25 cellular contexts compared by ENCODE assay signal in the genomic region with DNA sequence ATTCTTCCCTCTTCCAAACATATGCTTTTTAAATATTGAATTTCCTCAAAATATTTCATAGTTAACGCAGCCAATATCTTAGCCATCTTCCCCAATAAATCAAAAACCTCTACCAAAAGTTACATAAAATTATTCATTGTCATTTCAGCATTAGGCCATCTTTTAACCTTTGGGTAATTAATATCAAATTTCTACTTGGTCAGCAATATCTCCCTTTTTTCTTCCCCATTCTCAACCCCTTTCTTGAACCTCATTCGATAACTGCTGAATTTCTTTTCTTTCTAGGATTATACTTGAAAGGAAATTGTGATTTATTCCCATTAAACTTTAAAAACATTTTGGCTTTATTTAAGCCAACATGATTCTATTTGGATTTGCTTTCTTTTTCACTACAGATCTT.
DNase-seq lines count a peak whose midpoint lies in the region; ATAC-seq, FAIRE-seq and TF ChIP-seq lines count a peak whose summit lies in the region.
"Had no signal": no experiment of that assay in that cellular context is flagged by ENCODE, and none has a peak within 500 bp of the region (broad histone marks: within the 10 kb centered on the region; RNA-seq: fewer than 3 reads in every experiment).

No MANE protein-coding gene starts in this region.

- in situ Hi-C loops in HepG2 (cut with HindIII; ENCODE audit: extremely low pct_ligation_motif_present, low pct_unique_long_range_greater_than_20kb) (no loop called here), K562 (cut with MboI) (no loop called here)

- DNase-seq in HepG2 (ENCODE audit: low spot score) (no peak), right lobe of liver (no peak), K562 (ENCODE audit: extremely low read depth in 1 of 4, low spot score in 3 of 4) (no peak), memory B cell (ENCODE audit: low spot score in 2 of 2) (no peak), NCI-H2171 treated with DMSO at 0.1 percent for 48 hours (lab: John Stamatoyannopoulos, UW) (no peak), ureter (ENCODE audit: low spot score) (no peak)
- DNase-seq: ACHN; AML-193; BE2C; CD4-positive, alpha-beta T cell; CD8-positive, alpha-beta memory T cell; DMS 273 treated with DMSO at 0.1 percent for 48 hours; DMS79; EL; GDM1; GM23248; H7; HCEC 1CT had no signal

- H3K4me1 ChIP-seq in HepG2 (ENCODE audit: insufficient read depth, low read length) (peaks cover 5% of the 10 kb centered on the region), right lobe of liver (no peaks in the 10 kb centered on the region), K562 (replicated peaks in 1 of 2; ENCODE audit: control insufficient read depth in 2 of 2, insufficient read depth in 2 of 2, low read length in 2 of 2) (no peaks in the 10 kb centered on the region)
- H3K4me1 ChIP-seq: BE2C; BLaER1 treated with 17β-estradiol and CSF1 and Interleukin-3, amounts not matched to agents 10 nM and 100 nM had no signal

- H3K36me3 Mint-ChIP-seq in memory B cell, result peaks cover 23% of the 10 kb centered on the region

- FAIRE-seq in HepG2 (lab: Jason Lieb, UNC), result no peak
- FAIRE-seq in K562 (lab: Jason Lieb, UNC), result no peak
- FAIRE-seq: A204.1, GM12878, GM19239, H1 had no signal

- no peak overlapping the region for H2AFZ ChIP-seq in HepG2 (ENCODE audit: low read length)
- no peak overlapping the region for H2AFZ ChIP-seq in K562 (ENCODE audit: low read depth, low read length)
- H2AFZ ChIP-seq: GM23248 had no signal

- TF ChIP-seq EP300 in HepG2 (IDR thresholded peaks at IDR 0.05; ENCODE audit: low read depth in 2 of 2, low read length in 2 of 2) (no peak), HepG2 (CRISPR knock-in tag; IDR thresholded peaks at IDR 0.05; ENCODE audit: borderline replicate concordance) (no peak), K562 (IDR thresholded peaks at IDR 0.05; ENCODE audit: low read length) (no peak)

- H3K27me3 Mint-ChIP-seq in memory B cell, result no peaks in the 10 kb centered on the region
- H3K27me3 Mint-ChIP-seq: CD4-positive, alpha-beta T cell; CD8-positive, alpha-beta memory T cell had no signal

- H3K4me3 Mint-ChIP-seq in memory B cell, result no peak overlapping the region
- H3K4me3 Mint-ChIP-seq: CD14-positive monocyte; CD4-positive, alpha-beta T cell; CD8-positive, alpha-beta memory T cell had no signal

- POLR2A ChIA-PET in HepG2 (lab: Yijun Ruan, JAX) (no interaction called here), K562 (lab: Yijun Ruan, JAX) (no interaction called here)

- H3K9me1 ChIP-seq in K562 (ENCODE audit: control insufficient read depth, insufficient read depth, low read length), result no peaks in the 10 kb centered on the region

- TF ChIP-seq CTCF in HepG2 (CRISPR knock-in tag; IDR thresholded peaks at IDR 0.05) (no peak), right lobe of liver (IDR thresholded peaks at IDR 0.05) (no peak), K562 (IDR thresholded peaks at IDR 0.05 in 2 of 3, conservative IDR thresholded peaks at IDR 0.05 in 1 of 3; ENCODE audit: insufficient read depth in 2 of 3, low read depth in 1 of 3, low read length in 3 of 3) (no peak)

- no peak overlapping the region for H3K27ac ChIP-seq in HepG2 (ENCODE audit: extremely low read length, insufficient read depth, low read length)
- no peak overlapping the region for H3K27ac ChIP-seq in right lobe of liver
- no peak overlapping the region for H3K27ac ChIP-seq in K562 (ENCODE audit: extremely low read depth, low read depth, low read length)
- H3K27ac ChIP-seq: 22Rv1; BLaER1 treated with 17β-estradiol and CSF1 and Interleukin-3, amounts not matched to agents 10 nM and 100 nM; GM23248 had no signal

- TF ChIP-seq RAD21 in HepG2 (CRISPR knock-in tag; IDR thresholded peaks at IDR 0.05) (no peak), K562 (CRISPR knock-in tag; conservative IDR thresholded peaks at IDR 0.05 in 1 of 2, IDR thresholded peaks at IDR 0.05 in 1 of 2) (no peak)

- no peak for TF ChIP-seq POLR2A in HepG2 (IDR thresholded peaks at IDR 0.05; ENCODE audit: insufficient read depth in 1 of 2, low read depth in 2 of 2, low read length in 2 of 2)
- no peak for TF ChIP-seq POLR2A in right lobe of liver (IDR thresholded peaks at IDR 0.05)
- TF ChIP-seq POLR2A in K562 (conservative IDR thresholded peaks at IDR 0.05), result no peak

- peaks cover 8% of the 10 kb centered on the region for H3K9me3 Mint-ChIP-seq in memory B cell

- no TSS peak for BruUV-seq in HepG2 (replicated peaks; lab: Mats Ljungman, UMichigan)
- BruUV-seq in K562 (replicated peaks; lab: Mats Ljungman, UMichigan), result no TSS peak

- no peaks in the 10 kb centered on the region for H4K20me1 ChIP-seq in HepG2 (ENCODE audit: insufficient read depth, low read length)
- no peaks in the 10 kb centered on the region for H4K20me1 ChIP-seq in K562 (replicated peaks; ENCODE audit: control insufficient read depth, insufficient read depth, low read length)
- H4K20me1 ChIP-seq: BLaER1 treated with 17β-estradiol and CSF1 and Interleukin-3, amounts not matched to agents 10 nM and 100 nM had no signal

- no peaks in the 10 kb centered on the region for H3K36me3 ChIP-seq in HepG2 (replicated peaks in 1 of 2; ENCODE audit: control insufficient read depth in 1 of 2, insufficient read depth in 2 of 2, low read length in 2 of 2)
- H3K36me3 ChIP-seq in right lobe of liver, result no peaks in the 10 kb centered on the region
- H3K36me3 ChIP-seq in K562 (ENCODE audit: control insufficient read depth, insufficient read depth, low read length), result no peaks in the 10 kb centered on the region
- H3K36me3 ChIP-seq: BE2C had no signal

- no peaks in the 10 kb centered on the region for H3K27me3 ChIP-seq in HepG2 (ENCODE audit: control insufficient read depth in 1 of 2, insufficient read depth in 2 of 2, low read length in 2 of 2)
- H3K27me3 ChIP-seq in right lobe of liver, result no peaks in the 10 kb centered on the region
- no peaks in the 10 kb centered on the region for H3K27me3 ChIP-seq in K562 (ENCODE audit: control insufficient read depth in 2 of 2, insufficient read depth in 2 of 2, low read length in 2 of 2)
- H3K27me3 ChIP-seq: BE2C; BLaER1 treated with 17β-estradiol and CSF1 and Interleukin-3, amounts not matched to agents 10 nM and 100 nM had no signal

- CTCF ChIA-PET in HepG2 (lab: Yijun Ruan, JAX; ENCODE audit: low intra/inter-chr PET ratio, low total read pairs) (no interaction called here), K562 (lab: Yijun Ruan, JAX; ENCODE audit: low intra/inter-chr PET ratio) (no interaction called here)

- H3K27ac Mint-ChIP-seq in memory B cell, result peak overlapping the region; percentile 61
- H3K27ac Mint-ChIP-seq: CD14-positive monocyte; CD4-positive, alpha-beta T cell had no signal

- peaks cover 5% of the 10 kb centered on the region for H3K4me1 Mint-ChIP-seq in memory B cell
- H3K4me1 Mint-ChIP-seq: CD14-positive monocyte had no signal

- no peak overlapping the region for H3K4me2 ChIP-seq in HepG2 (ENCODE audit: low read depth, low read length)
- H3K4me2 ChIP-seq in K562 (ENCODE audit: insufficient read depth, low read length), result no peak overlapping the region
- H3K4me2 ChIP-seq: BLaER1 treated with 17β-estradiol and CSF1 and Interleukin-3, amounts not matched to agents 10 nM and 100 nM had no signal

- intact Hi-C loops in HepG2 (cut with micrococcal nuclease; ENCODE audit: unreplicated experiment), result no loop called here
- intact Hi-C loops in right lobe of liver (cut with DNase I), result no loop called here
- intact Hi-C loops in K562 (cut with micrococcal nuclease), result no loop called here

- WGBS in HepG2 (ENCODE audit: low lambda C conversion rate), result 97% methylated on average over 2 of the region's 2 CpGs
- 76% methylated on average over 2 of the region's 2 CpGs for WGBS in right lobe of liver (ENCODE audit: insufficient coverage, low coverage, low lambda C conversion rate, missing lambda C conversion rate)
- 100% methylated on average over 2 of the region's 2 CpGs for WGBS in K562 (ENCODE audit: insufficient coverage, low coverage, missing lambda C conversion rate)

- H3K4me3 ChIP-seq in HepG2 (replicated peaks in 1 of 3; ENCODE audit: insufficient read depth in 1 of 3, low read depth in 2 of 3, low read length in 3 of 3), result no peak overlapping the region
- no peak overlapping the region for H3K4me3 ChIP-seq in right lobe of liver
- H3K4me3 ChIP-seq in K562, result no peak overlapping the region
- H3K4me3 ChIP-seq: BLaER1 treated with 17β-estradiol and CSF1 and Interleukin-3, amounts not matched to agents 10 nM and 100 nM; GM12878; GM23248 had no signal

- H3K9ac ChIP-seq in HepG2 (ENCODE audit: insufficient read depth, low read depth, low read length), result no peak overlapping the region
- H3K9ac ChIP-seq in K562 (ENCODE audit: insufficient read depth in 1 of 2, low read depth in 2 of 2, low read length in 2 of 2), result no peak overlapping the region
- H3K9ac ChIP-seq: BLaER1 treated with 17β-estradiol and CSF1 and Interleukin-3, amounts not matched to agents 10 nM and 100 nM; GM23248 had no signal

- H3K79me2 ChIP-seq in HepG2 (ENCODE audit: insufficient read depth, low read length), result no peaks in the 10 kb centered on the region
- H3K79me2 ChIP-seq in K562 (ENCODE audit: control insufficient read depth, insufficient read depth, low read length), result no peaks in the 10 kb centered on the region

- no peaks in the 10 kb centered on the region for H3K9me3 ChIP-seq in HepG2 (ENCODE audit: low read length)
- no peaks in the 10 kb centered on the region for H3K9me3 ChIP-seq in right lobe of liver
- no peaks in the 10 kb centered on the region for H3K9me3 ChIP-seq in K562 (replicated peaks; ENCODE audit: control insufficient read depth, insufficient read depth, low read depth, low read length)
- H3K9me3 ChIP-seq: BE2C had no signal

- ATAC-seq in HepG2, result no peak
- no peak for ATAC-seq in right lobe of liver
- no peak for ATAC-seq in K562
- ATAC-seq in memory B cell (ENCODE audit: low read depth), result no peak
- ATAC-seq: GM12878 had no signal

TF ChIP-seq in HepG2, 621 proteins besides CTCF, POLR2A, EP300 and RAD21:
- no peak for TF ChIP-seq NFE2 (CRISPR knock-in tag; IDR thresholded peaks at IDR 0.05)
- TF ChIP-seq MAFF (IDR thresholded peaks at IDR 0.05; ENCODE audit: low read depth, low read length), result peak; percentile 55
- peak; percentile 49 to 67; a peak in 3 of 4 replicates for TF ChIP-seq MAFK (conservative IDR thresholded peaks at IDR 0.05 in 1 of 2, IDR thresholded peaks at IDR 0.05 in 1 of 2; ENCODE audit: low read length in 2 of 2)

TF ChIP-seq in K562, 482 proteins besides CTCF, POLR2A, EP300 and RAD21 (continues in another document):
- TF ChIP-seq POLR2H (tag; IDR thresholded peaks at IDR 0.05; ENCODE audit: low read depth), result no peak
- peak; percentile 14; the same call in 1 of the 2 replicates for TF ChIP-seq MAFF (IDR thresholded peaks at IDR 0.05; ENCODE audit: low read length)
- no peak for TF ChIP-seq HDAC2 (IDR thresholded peaks at IDR 0.05)
- no peak for TF ChIP-seq PCBP2 (IDR thresholded peaks at IDR 0.05; ENCODE audit: low read depth, low read length, poor library complexity, severe bottlenecking)
- TF ChIP-seq DDX20 (tag; IDR thresholded peaks at IDR 0.05; ENCODE audit: low read depth), result no peak
- TF ChIP-seq ZBED1 (IDR thresholded peaks at IDR 0.05), result no peak
- no peak for TF ChIP-seq NR2C1 (IDR thresholded peaks at IDR 0.05)
- TF ChIP-seq NR2C1 (tag; IDR thresholded peaks at IDR 0.05), result no peak
- TF ChIP-seq SRSF1 (IDR thresholded peaks at IDR 0.05; ENCODE audit: low read depth, low read length), result no peak
- TF ChIP-seq EHMT2 (IDR thresholded peaks at IDR 0.05), result no peak
- TF ChIP-seq C11orf30 (IDR thresholded peaks at IDR 0.05; ENCODE audit: low read depth), result peak; percentile 53; the same call in 1 of the 2 replicates

Comparison
In these comparisons a context has a peak if more than half of its experiments do, and no peak if none do; other contexts are left out.
1. Of the 241 proteins assayed by ChIP-seq in both HepG2 and K562: peak only in HepG2: MAFK; only in K562: none; in both: MAFF; in neither: 239.